In the genomic region with DNA sequence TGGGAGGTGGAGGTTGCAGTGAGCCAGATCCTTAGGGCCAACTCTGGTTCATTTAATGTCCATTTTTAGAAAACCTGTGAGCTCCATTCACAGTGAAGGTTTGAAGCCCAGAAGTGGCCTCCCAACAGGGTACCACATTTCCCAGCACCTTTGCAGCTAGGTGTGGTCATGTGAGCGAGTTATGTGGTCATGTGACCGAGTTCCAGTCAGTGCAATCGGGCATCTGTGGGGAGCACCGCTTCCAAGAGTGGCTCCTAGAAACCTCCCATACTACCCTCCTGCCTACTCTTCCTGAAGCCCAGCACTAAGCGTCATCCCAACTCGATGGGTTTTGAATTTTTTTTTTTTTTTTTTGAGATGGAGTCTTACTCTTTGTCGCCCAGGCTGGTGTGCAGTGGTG, we compare ENCODE assay signal across 8 cellular contexts. TPM values are rescaled to one million over a fixed set of nuclear protein-coding genes. Genes with fewer than 3 reads are reported as not detected.
DNase-seq lines count a peak whose midpoint lies in the region; ATAC-seq and TF ChIP-seq lines count a peak whose summit lies in the region.

No MANE protein-coding gene starts in this region.

- no peak overlapping the region for H4K8ac ChIP-seq in mesendoderm (ENCODE audit: low read depth, low read length)

- H3K79me2 ChIP-seq in mesendoderm (ENCODE audit: control insufficient read depth, insufficient read depth, low read length) = no peaks in the 10 kb centered on the region

- peaks cover 8% of the 10 kb centered on the region for H3K36me3 Mint-ChIP-seq in stimulated activated naive CD8-positive, alpha-beta T cell treated with anti-CD3 and anti-CD28 coated beads, Interleukin-15, Interleukin-2, amounts not matched to agents 100 ng/mL and 50 ng/mL, for 24 hours (ENCODE audit: low read depth)

- H2AK5ac ChIP-seq in mesendoderm (ENCODE audit: low read length) = no peak overlapping the region

- no peaks in the 10 kb centered on the region for H3K79me1 ChIP-seq in mesendoderm (ENCODE audit: low read length)

- no peaks in the 10 kb centered on the region for H3K9me3 Mint-ChIP-seq in stimulated activated naive CD8-positive, alpha-beta T cell treated with anti-CD3 and anti-CD28 coated beads, Interleukin-15, Interleukin-2, amounts not matched to agents 100 ng/mL and 50 ng/mL, for 24 hours

- peaks cover 17% of the 10 kb centered on the region for H3K4me1 Mint-ChIP-seq in stimulated activated naive CD8-positive, alpha-beta T cell treated with anti-CD3 and anti-CD28 coated beads, Interleukin-15, Interleukin-2, amounts not matched to agents 100 ng/mL and 50 ng/mL, for 24 hours (ENCODE audit: low read depth)

- H3K4me3 Mint-ChIP-seq in stimulated activated naive CD8-positive, alpha-beta T cell treated with anti-CD3 and anti-CD28 coated beads, Interleukin-15, Interleukin-2, amounts not matched to agents 100 ng/mL and 50 ng/mL, for 24 hours = peak overlapping the region; percentile 84

- no peak for TF ChIP-seq CTCF in lower lobe of right lung (IDR thresholded peaks at IDR 0.05)

- intact Hi-C loops in lower lobe of right lung (cut with DNase I) = no loop called here

- no peak overlapping the region for H3K56ac ChIP-seq in mesendoderm (ENCODE audit: low read length)

- H4K5ac ChIP-seq in mesendoderm (ENCODE audit: low read length) = no peak overlapping the region

- no peak for ATAC-seq in stimulated activated naive CD8-positive, alpha-beta T cell treated with anti-CD3 and anti-CD28 coated beads, Interleukin-15, Interleukin-2, amounts not matched to agents 100 U/mL and 50 U/mL, for 24 hours
- no peak for ATAC-seq in lower lobe of right lung
- no peak for ATAC-seq in HG03342 (IDR thresholded peaks at IDR 0.05; ENCODE audit: unreplicated experiment)

- WGBS in mesendoderm (ENCODE audit: extremely low coverage, insufficient coverage, low lambda C conversion rate) = no CpG with 5 or more reads among the region's 7 CpGs

- H3K27ac ChIP-seq in lower lobe of right lung (peak overlapping the region; percentile 92), mesendoderm (ENCODE audit: low read depth, low read length) (no peak overlapping the region)

- no peak overlapping the region for H3K4me2 ChIP-seq in mesendoderm (ENCODE audit: low read length)

- no peak overlapping the region for H2BK5ac ChIP-seq in mesendoderm (ENCODE audit: low read length)

- no peak overlapping the region for H3K4ac ChIP-seq in mesendoderm (ENCODE audit: low read depth, low read length)

- no peak overlapping the region for H3K18ac ChIP-seq in mesendoderm (ENCODE audit: low read length)

- H2BK15ac ChIP-seq in mesendoderm (replicated peaks; ENCODE audit: low read depth) = no peak overlapping the region

- H3K27me3 ChIP-seq in adipocyte (replicated peaks; ENCODE audit: control insufficient read depth, insufficient read depth, low read length) = peaks cover 3% of the 10 kb centered on the region
- no peaks in the 10 kb centered on the region for H3K27me3 ChIP-seq in lower lobe of right lung (ENCODE audit: low read depth)
- H3K27me3 ChIP-seq in mesendoderm (ENCODE audit: insufficient read depth, low read length, poor library complexity) = no peaks in the 10 kb centered on the region

- H3K36me3 ChIP-seq in adipocyte (ENCODE audit: control insufficient read depth, insufficient read depth, low read length, severe bottlenecking) (no peaks in the 10 kb centered on the region), lower lobe of right lung (no peaks in the 10 kb centered on the region), mesendoderm (ENCODE audit: control insufficient read depth, insufficient read depth, low read length) (no peaks in the 10 kb centered on the region)

- H3K9ac ChIP-seq in adipocyte (ENCODE audit: low read length) (peak overlapping the region; percentile 84), mesendoderm (ENCODE audit: low read length) (no peak overlapping the region)

- H3K27me3 Mint-ChIP-seq in stimulated activated naive CD8-positive, alpha-beta T cell treated with anti-CD3 and anti-CD28 coated beads, Interleukin-15, Interleukin-2, amounts not matched to agents 100 ng/mL and 50 ng/mL, for 24 hours = no peaks in the 10 kb centered on the region

- H3K23ac ChIP-seq in mesendoderm (ENCODE audit: low read length) = no peak overlapping the region

- no peak for DNase-seq in stimulated activated naive CD8-positive, alpha-beta T cell treated with anti-CD3 and anti-CD28 coated beads, Interleukin-15, Interleukin-2, amounts not matched to agents 100 U/mL and 50 U/mL, for 24 hours
- DNase-seq in adipocyte (ENCODE audit: low read depth) (no peak), lower lobe of right lung (no peak), amniotic stem cell (lab: John Stamatoyannopoulos, UW) (no peak), mesendoderm (no peak), SKM-1 treated with dmso at 0.1 percent for 144 hours (lab: John Stamatoyannopoulos, UW; ENCODE audit: unreplicated experiment) (no peak)

- H3K9me3 ChIP-seq in adipocyte (ENCODE audit: control insufficient read depth, low read length) (no peaks in the 10 kb centered on the region), lower lobe of right lung (no peaks in the 10 kb centered on the region)

- no peak overlapping the region for H3K27ac Mint-ChIP-seq in stimulated activated naive CD8-positive, alpha-beta T cell treated with anti-CD3 and anti-CD28 coated beads, Interleukin-15, Interleukin-2, amounts not matched to agents 100 ng/mL and 50 ng/mL, for 24 hours

- H3K4me1 ChIP-seq in adipocyte (ENCODE audit: control insufficient read depth, insufficient read depth, low read length) (peaks cover 11% of the 10 kb centered on the region), lower lobe of right lung (peaks cover 30% of the 10 kb centered on the region), mesendoderm (ENCODE audit: control insufficient read depth, low read depth, low read length) (no peaks in the 10 kb centered on the region)

- H3K4me3 ChIP-seq in adipocyte (ENCODE audit: low read length) (peak overlapping the region; percentile 79), lower lobe of right lung (no peak overlapping the region), mesendoderm (ENCODE audit: low read length) (no peak overlapping the region)

- no peak overlapping the region for H2BK120ac ChIP-seq in mesendoderm (ENCODE audit: low read depth, low read length)

RNA-seq across cellular contexts. Expression of a gene that starts 0.7 kb away (rescaled TPM):
- 11.2 TPM for total RNA-seq in lower lobe of right lung
- polyA plus RNA-seq in mesendoderm (2013, experiment 1 of 2) = 5.3 TPM
- polyA plus RNA-seq in mesendoderm (2013, experiment 2 of 2) = 5.0 TPM

RNA-seq across cellular contexts. Expression of a gene that starts 58.9 kb away (rescaled TPM):
- 18.4 TPM for total RNA-seq in lower lobe of right lung
- 47.5 TPM for polyA plus RNA-seq in mesendoderm (2013, experiment 1 of 2)
- polyA plus RNA-seq in mesendoderm (2013, experiment 2 of 2) = 46.6 TPM

RNA-seq across cellular contexts. Expression of a gene that starts 59.2 kb away (rescaled TPM):
- 7.7 TPM for total RNA-seq in lower lobe of right lung
- polyA plus RNA-seq in mesendoderm (2013, experiment 1 of 2) = 1.5 TPM
- polyA plus RNA-seq in mesendoderm (2013, experiment 2 of 2) = 1.6 TPM
